ENCODE assay signal across 22 cellular contexts in genomic region chr1:183454377-183454776, GRCh38. TPM values are rescaled to one million over a fixed set of nuclear protein-coding genes. Genes with fewer than 3 reads are reported as not detected.
DNase-seq lines count a peak whose midpoint lies in the region; ATAC-seq and TF ChIP-seq lines count a peak whose summit lies in the region.
"Had no signal": no experiment of that assay in that cellular context is flagged by ENCODE, and none has a peak within 500 bp of the region (broad histone marks: within the 10 kb centered on the region; RNA-seq: fewer than 3 reads in every experiment).

No MANE protein-coding gene starts in this region.

- H3K27ac ChIP-seq in SK-N-SH (ENCODE audit: low read depth in 2 of 2, low read length in 1 of 2) (no peak overlapping the region), PC-3 (ENCODE audit: low read length) (peak overlapping the region; percentile 96), epithelial cell of prostate (peak overlapping the region; percentile 77)
- H3K27ac ChIP-seq: adrenal gland, gastroesophageal sphincter, tibial nerve had no signal

- H3K9ac ChIP-seq in SK-N-SH (no peak overlapping the region), PC-3 (ENCODE audit: low read length) (peak overlapping the region; percentile 81)

- H3K79me2 ChIP-seq in SK-N-SH (ENCODE audit: insufficient read depth) = no peaks in the 10 kb centered on the region
- no peaks in the 10 kb centered on the region for H3K79me2 ChIP-seq in PC-3 (ENCODE audit: low read length)

- H2AFZ ChIP-seq in SK-N-SH (ENCODE audit: low read depth) (no peak overlapping the region), PC-3 (ENCODE audit: low read length) (peak overlapping the region; percentile 75)

- H3K9me3 ChIP-seq in SK-N-SH = no peaks in the 10 kb centered on the region
- H3K9me3 ChIP-seq in PC-3 (ENCODE audit: low read length) = no peaks in the 10 kb centered on the region
- H3K9me3 ChIP-seq: adrenal gland, gastroesophageal sphincter, tibial nerve had no signal

- H3K4me2 ChIP-seq in SK-N-SH = no peak overlapping the region
- peak overlapping the region; percentile 79 for H3K4me2 ChIP-seq in PC-3 (ENCODE audit: low read length)

- no peak for TF ChIP-seq EP300 in SK-N-SH (IDR thresholded peaks at IDR 0.05; ENCODE audit: borderline replicate concordance in 1 of 2, low read depth in 1 of 2, low read length in 1 of 2)

- CTCF ChIA-PET in SK-N-SH (lab: Yijun Ruan, JAX) (no interaction called here), PC-3 (lab: Charles Lee) (no interaction called here)

- H3K9me2 ChIP-seq in SK-N-SH (no peaks in the 10 kb centered on the region), PC-3 (replicated peaks; ENCODE audit: low read length) (no peaks in the 10 kb centered on the region)

- TF ChIP-seq RAD21 in SK-N-SH (IDR thresholded peaks at IDR 0.05; ENCODE audit: low read length) = no peak

- H3K27me3 ChIP-seq in SK-N-SH (ENCODE audit: insufficient read depth) = no peaks in the 10 kb centered on the region
- H3K27me3 ChIP-seq in PC-3 (ENCODE audit: low read length) = no peaks in the 10 kb centered on the region
- H3K27me3 ChIP-seq: gastroesophageal sphincter, tibial nerve had no signal

- intact Hi-C loops in PC-3 (cut with micrococcal nuclease) = no loop called here

- DNase-seq in SK-N-SH = no peak
- peak; percentile 96 for DNase-seq in PC-3
- DNase-seq in epithelial cell of prostate (ENCODE audit: low read depth, low spot score) = peak; percentile 60
- no peak for DNase-seq in NCI-H2107 treated with DMSO at 0.1 percent for 48 hours (lab: John Stamatoyannopoulos, UW; ENCODE audit: unreplicated experiment)
- DNase-seq in activated CD4-positive, alpha-beta T cell treated with anti-CD3 and anti-CD28 coated beads for 48 hours = no peak
- DNase-seq: 8988T; activated CD4-positive, alpha-beta T cell treated with anti-CD3 and anti-CD28 coated beads, Interleukin-2, amount 50 U/mL, for 1 hour; activated gamma-delta T cell treated with Interleukin-2 at 50 U/mL for 16 hours; adrenal gland; C1 segment of cervical spinal cord; dermis blood vessel endothelial cell; left cardiac atrium; NCI-H1694 treated with DMSO at 0.1 percent for 48 hours; NCI-H345; stimulated activated CD4-positive, alpha-beta T cell treated with anti-CD3 and anti-CD28 coated beads, Interleukin-2, amount 100 ng/mL, for 48 hours had no signal

- POLR2A ChIA-PET in SK-N-SH (lab: Yijun Ruan, JAX) (no interaction called here), PC-3 (lab: Charles Lee; ENCODE audit: unreplicated experiment) (interaction anchor here (0.6 kb wide), 1 partner anchor 14 kb away, joined by 3 read pairs; no protein-coding TSS in a partner anchor)

- H3K36me3 ChIP-seq in SK-N-SH (replicated peaks in 1 of 2; ENCODE audit: control insufficient read depth in 1 of 2, insufficient read depth in 2 of 2, low read length in 1 of 2) (no peaks in the 10 kb centered on the region), PC-3 (ENCODE audit: low read depth, low read length) (no peaks in the 10 kb centered on the region)
- H3K36me3 ChIP-seq: adrenal gland, gastroesophageal sphincter, tibial nerve had no signal

- no TSS peak for BruUV-seq in PC-3 (replicated peaks; lab: Mats Ljungman, UMichigan)

- ATAC-seq in SK-N-SH treated with all-trans-retinoic acid at 6 μM for 48 hours = peak; percentile 28; the same call in 1 of the 3 replicates
- peak; percentile 95 for ATAC-seq in PC-3
- no peak for ATAC-seq in GM21447 (IDR thresholded peaks at IDR 0.05; ENCODE audit: unreplicated experiment)
- ATAC-seq in HG03097 (IDR thresholded peaks at IDR 0.05; ENCODE audit: low FRiP score, unreplicated experiment) = no peak
- ATAC-seq: gastroesophageal sphincter, left cardiac atrium, Panc1 had no signal

- 52% methylated on average over 2 of the region's 2 CpGs for WGBS in SK-N-SH (ENCODE audit: low lambda C conversion rate)

- H3K4me1 ChIP-seq in SK-N-SH (ENCODE audit: control insufficient read depth in 1 of 2, insufficient read depth in 2 of 2, low read depth in 1 of 2, low read length in 1 of 2) (no peaks in the 10 kb centered on the region; a peak in 1 of 4 replicates), PC-3 (ENCODE audit: insufficient read depth, low read length) (peaks cover 19% of the 10 kb centered on the region)
- H3K4me1 ChIP-seq: adrenal gland, gastroesophageal sphincter, tibial nerve had no signal

- H3F3A ChIP-seq in SK-N-SH (replicated peaks; ENCODE audit: insufficient read depth) = no peaks in the 10 kb centered on the region
- H3F3A ChIP-seq in PC-3 (ENCODE audit: low read length, unreplicated experiment) = peaks cover 3% of the 10 kb centered on the region

- H4K20me1 ChIP-seq in SK-N-SH (ENCODE audit: insufficient read depth) = no peaks in the 10 kb centered on the region
- H4K20me1 ChIP-seq in PC-3 (ENCODE audit: low read length) = no peaks in the 10 kb centered on the region

- H3K4me3 ChIP-seq in SK-N-SH (ENCODE audit: low read depth in 2 of 2, low read length in 1 of 2) (no peak overlapping the region), PC-3 (ENCODE audit: low read length) (no peak overlapping the region; the same call in 1 of the 2 replicates)
- H3K4me3 ChIP-seq: adrenal gland, gastroesophageal sphincter, tibial nerve had no signal

- TF ChIP-seq CTCF in SK-N-SH (IDR thresholded peaks at IDR 0.05) = no peak
- TF ChIP-seq CTCF in PC-3 (conservative IDR thresholded peaks at IDR 0.05; ENCODE audit: low read depth, low read length) = no peak

TF ChIP-seq in SK-N-SH treated with all-trans-retinoic acid at 6 μM for 48 hours, 23 proteins besides CTCF, POLR2A, EP300 and RAD21 (continues in another document):
- TF ChIP-seq OSR1 (CRISPR knock-in tag; IDR thresholded peaks at IDR 0.05) (no peak), ARNTL (CRISPR knock-in tag; IDR thresholded peaks at IDR 0.05; ENCODE audit: borderline replicate concordance, low read depth) (no peak), CSRNP3 (CRISPR knock-in tag; IDR thresholded peaks at IDR 0.05) (no peak), TOX (CRISPR knock-in tag; IDR thresholded peaks at IDR 0.05; ENCODE audit: borderline replicate concordance) (no peak), ZFP3 (CRISPR knock-in tag; IDR thresholded peaks at IDR 0.05) (no peak), ZNF70 (CRISPR knock-in tag; IDR thresholded peaks at IDR 0.05) (no peak), TCF4 (CRISPR knock-in tag; IDR thresholded peaks at IDR 0.05; ENCODE audit: borderline replicate concordance) (no peak), CSDC2 (CRISPR knock-in tag; IDR thresholded peaks at IDR 0.05) (no peak), GLIS3 (CRISPR knock-in tag; IDR thresholded peaks at IDR 0.05) (no peak), SNAI2 (CRISPR knock-in tag; IDR thresholded peaks at IDR 0.05) (no peak), ESRRG (CRISPR knock-in tag; IDR thresholded peaks at IDR 0.05) (no peak)

TF ChIP-seq in SK-N-SH, 30 proteins besides CTCF, POLR2A, EP300 and RAD21:
- TF ChIP-seq NFIC (IDR thresholded peaks at IDR 0.05; ENCODE audit: borderline replicate concordance) (no peak), JUND (IDR thresholded peaks at IDR 0.05) (no peak), GATA2 (CRISPR knock-in tag; IDR thresholded peaks at IDR 0.05) (no peak), RFX5 (IDR thresholded peaks at IDR 0.05; ENCODE audit: low read length) (no peak), TCF12 (IDR thresholded peaks at IDR 0.05) (no peak), TEAD4 (IDR thresholded peaks at IDR 0.05; ENCODE audit: borderline replicate concordance, insufficient read depth) (no peak), SIN3A (IDR thresholded peaks at IDR 0.05; ENCODE audit: borderline replicate concordance, low read depth, low read length) (no peak), MEF2A (IDR thresholded peaks at IDR 0.05; ENCODE audit: borderline replicate concordance, low read depth) (no peak), FOXM1 (IDR thresholded peaks at IDR 0.05; ENCODE audit: low read depth) (no peak), FOSL2 (IDR thresholded peaks at IDR 0.05; ENCODE audit: borderline replicate concordance, low read depth) (no peak)
- TF ChIP-seq, protein P1, sequence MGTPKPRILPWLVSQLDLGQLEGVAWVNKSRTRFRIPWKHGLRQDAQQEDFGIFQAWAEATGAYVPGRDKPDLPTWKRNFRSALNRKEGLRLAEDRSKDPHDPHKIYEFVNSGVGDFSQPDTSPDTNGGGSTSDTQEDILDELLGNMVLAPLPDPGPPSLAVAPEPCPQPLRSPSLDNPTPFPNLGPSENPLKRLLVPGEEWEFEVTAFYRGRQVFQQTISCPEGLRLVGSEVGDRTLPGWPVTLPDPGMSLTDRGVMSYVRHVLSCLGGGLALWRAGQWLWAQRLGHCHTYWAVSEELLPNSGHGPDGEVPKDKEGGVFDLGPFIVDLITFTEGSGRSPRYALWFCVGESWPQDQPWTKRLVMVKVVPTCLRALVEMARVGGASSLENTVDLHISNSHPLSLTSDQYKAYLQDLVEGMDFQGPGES (IDR thresholded peaks at IDR 0.05; ENCODE audit: low read depth, low read length) = no peak

RNA-seq across cellular contexts. Expression of gene SMG7, which starts 17.9 kb away (rescaled TPM):
- polyA plus RNA-seq in SK-N-SH (2012; rRNA removed) = 19.8 and 26.0 TPM in 2 replicates
- 18.2 and 21.8 TPM in 2 replicates for polyA plus RNA-seq in SK-N-SH (2012; cell fraction: cytosol; rRNA removed)
- polyA plus RNA-seq in SK-N-SH (2012; cell fraction: nucleus; rRNA removed) = 18.5 and 30.6 TPM in 2 replicates
- total RNA-seq in PC-3 (2014; rRNA removed) = 25.5 and 38.4 TPM in 2 replicates

RNA-seq across cellular contexts. Expression of gene NMNAT2, which starts 36.2 kb away (rescaled TPM):
- polyA plus RNA-seq in SK-N-SH (2012; rRNA removed) = 0.06 and 0.07 TPM in 2 replicates
- 0.19 and 0.73 TPM in 2 replicates for polyA plus RNA-seq in SK-N-SH (2012; cell fraction: cytosol; rRNA removed)
- 0.13 and 0.29 TPM in 2 replicates for polyA plus RNA-seq in SK-N-SH (2012; cell fraction: nucleus; rRNA removed)
- total RNA-seq in PC-3 (2014; rRNA removed) = 6.0 and 6.6 TPM in 2 replicates
- polyA plus RNA-seq: IgD-negative memory B cell had no signal

Comparison
In these comparisons a context has a peak if more than half of its experiments do, and no peak if none do; other contexts are left out.
1. ATAC-seq: peak in SK-N-SH treated with all-trans-retinoic acid at 6 μM for 48 hours (single experiment) and PC-3 (single experiment); none in GM21447 (single experiment) and HG03097 (single experiment).
2. DNase-seq: peak in PC-3 (single experiment) and epithelial cell of prostate (single experiment); none in SK-N-SH (single experiment), NCI-H2107 treated with DMSO at 0.1 percent for 48 hours (single experiment) and activated CD4-positive, alpha-beta T cell treated with anti-CD3 and anti-CD28 coated beads for 48 hours (single experiment).
3. H3K27ac ChIP-seq: peak in PC-3 (single experiment) and epithelial cell of prostate (single experiment); none in SK-N-SH (0 of 2).